10 cellular contexts compared by ENCODE assay signal in the genomic region with DNA sequence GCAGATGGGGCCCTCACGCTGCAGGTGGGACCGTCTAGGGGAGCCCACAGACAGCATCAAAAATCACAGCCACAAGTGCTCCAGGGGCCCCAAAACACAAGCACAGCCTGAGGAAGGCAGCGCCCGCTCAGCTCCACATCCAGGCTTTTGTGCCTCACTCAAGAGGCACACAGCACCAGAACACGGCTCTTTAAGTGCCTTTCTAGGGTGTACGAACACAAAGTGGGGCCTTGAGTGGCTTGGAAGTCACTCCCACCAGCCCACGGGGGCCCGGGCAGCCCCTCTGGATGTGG.
DNase-seq lines count a peak whose midpoint lies in the region; ATAC-seq, FAIRE-seq and TF ChIP-seq lines count a peak whose summit lies in the region.
"Had no signal": no experiment of that assay in that cellular context is flagged by ENCODE, and none has a peak within 500 bp of the region (broad histone marks: within the 10 kb centered on the region; RNA-seq: fewer than 3 reads in every experiment).

No MANE protein-coding gene starts in this region.

- no peaks in the 10 kb centered on the region for H3K9me3 Mint-ChIP-seq in neural crest cell

- ATAC-seq in RWPE2 (ENCODE audit: low read depth) (peak; percentile 15; the same call in 2 of the 3 replicates), GM21737 (IDR thresholded peaks at IDR 0.05; ENCODE audit: unreplicated experiment) (no peak), HG03469 (IDR thresholded peaks at IDR 0.05; ENCODE audit: unreplicated experiment) (no peak)

- H3K4me3 ChIP-seq in RWPE2 (ENCODE audit: severe bottlenecking) (no peak overlapping the region), esophagus (ENCODE audit: low read depth in 1 of 2, low read length in 2 of 2) (no peak overlapping the region), thymus (ENCODE audit: low read length) (no peak overlapping the region)

- DNase-seq in RWPE2 (ENCODE audit: low spot score), result no peak
- DNase-seq in neural crest cell (ENCODE audit: low read depth, low spot score), result no peak
- no peak for DNase-seq in NCI-H2107 (lab: John Stamatoyannopoulos, UW)
- DNase-seq in RCC 7860 (ENCODE audit: low spot score), result no peak

- no peaks in the 10 kb centered on the region for H3K9me3 ChIP-seq in RWPE2 (ENCODE audit: severe bottlenecking)
- no peaks in the 10 kb centered on the region for H3K9me3 ChIP-seq in esophagus (ENCODE audit: control insufficient read depth in 2 of 2, insufficient read depth in 1 of 2, low read depth in 1 of 2, low read length in 1 of 2)
- H3K9me3 ChIP-seq in thymus (ENCODE audit: control insufficient read depth), result no peaks in the 10 kb centered on the region

- peaks cover 2% of the 10 kb centered on the region for H3K4me1 ChIP-seq in RWPE2 (ENCODE audit: insufficient read depth, poor library complexity, severe bottlenecking)
- H3K4me1 ChIP-seq in esophagus (ENCODE audit: control insufficient read depth in 2 of 2, insufficient read depth in 2 of 2, low read length in 1 of 2), result peaks cover 10 to 11% of the 10 kb centered on the region in 2 donors
- no peaks in the 10 kb centered on the region for H3K4me1 ChIP-seq in thymus (ENCODE audit: control insufficient read depth, insufficient read depth, low read length)

- FAIRE-seq in RCC 7860 (lab: Jason Lieb, UNC), result no peak
- FAIRE-seq: GM19239, keratinocyte had no signal

- H3K27ac Mint-ChIP-seq in neural crest cell (ENCODE audit: unreplicated experiment), result peak overlapping the region; percentile 63

- H3K36me3 Mint-ChIP-seq in neural crest cell (ENCODE audit: low read depth), result peaks cover 2% of the 10 kb centered on the region

- peaks cover 50% of the 10 kb centered on the region for H3K4me1 Mint-ChIP-seq in neural crest cell

- H3K27me3 Mint-ChIP-seq in neural crest cell (ENCODE audit: low read depth), result no peaks in the 10 kb centered on the region

- H3K4me3 Mint-ChIP-seq in neural crest cell, result peak overlapping the region; percentile 43

- H3K27ac ChIP-seq in RWPE2 (ENCODE audit: poor library complexity, severe bottlenecking) (no peak overlapping the region), esophagus (ENCODE audit: low read depth in 2 of 2, low read length in 1 of 2) (peak overlapping the region; percentile 64 to 66), thymus (ENCODE audit: low read depth) (peak overlapping the region; percentile 47)

- TF ChIP-seq CTCF in RWPE2 (IDR thresholded peaks at IDR 0.05; ENCODE audit: poor library complexity, severe bottlenecking), result no peak
- no peak for TF ChIP-seq CTCF in neural crest cell (conservative IDR thresholded peaks at IDR 0.05)

- H3K36me3 ChIP-seq in RWPE2 (ENCODE audit: low read depth) (no peaks in the 10 kb centered on the region), esophagus (ENCODE audit: control insufficient read depth in 2 of 2, insufficient read depth in 2 of 2, low read length in 1 of 2) (no peaks in the 10 kb centered on the region), thymus (ENCODE audit: control insufficient read depth, insufficient read depth) (no peaks in the 10 kb centered on the region)

- WGBS in esophagus, 2 donors, result 55 to 59% methylated on average over 8 of the region's 8 CpGs
- WGBS in thymus, result 71% methylated on average over 8 of the region's 8 CpGs

- H3K27me3 ChIP-seq in RWPE2 (ENCODE audit: insufficient read depth, poor library complexity, severe bottlenecking) (no peaks in the 10 kb centered on the region), esophagus (ENCODE audit: control insufficient read depth in 1 of 2, insufficient read depth in 2 of 2, low read length in 2 of 2) (no peaks in the 10 kb centered on the region), thymus (ENCODE audit: control insufficient read depth, insufficient read depth) (peaks cover 2% of the 10 kb centered on the region)
